8 cellular contexts compared by ENCODE assay signal in genomic region chr12:31958601-31959000, GRCh38. TPM values are rescaled to one million over a fixed set of nuclear protein-coding genes. Genes with fewer than 3 reads are reported as not detected.
DNase-seq lines count a peak whose midpoint lies in the region; ATAC-seq and TF ChIP-seq lines count a peak whose summit lies in the region.

No MANE protein-coding gene starts in this region.

- peak overlapping the region; percentile 91 to 98 (median 94) for H3K27ac ChIP-seq in Peyer's patch
- H3K27ac ChIP-seq in esophagus squamous epithelium, result peak overlapping the region; percentile 90 to 97 (median 94)
- H3K27ac ChIP-seq in psoas muscle, result peak overlapping the region; percentile 87

- H3K4me3 ChIP-seq in GM12875 (ENCODE audit: low read depth, low read length) (peak overlapping the region; percentile 59), Peyer's patch (peak overlapping the region; percentile 68 to 90 (median 77)), esophagus squamous epithelium (peak overlapping the region; percentile 42 to 86 (median 74)), psoas muscle (peak overlapping the region; percentile 74)

- H3K4me1 ChIP-seq in Peyer's patch, result peaks cover 0 to 28% (median 3%) of the 10 kb centered on the region in 4 donors
- H3K4me1 ChIP-seq in esophagus squamous epithelium, result peaks cover 14 to 50% (median 19%) of the 10 kb centered on the region in 3 donors
- peaks cover 24% of the 10 kb centered on the region for H3K4me1 ChIP-seq in psoas muscle

- ATAC-seq in psoas muscle (no peak), HG03045 (IDR thresholded peaks at IDR 0.05; ENCODE audit: unreplicated experiment) (no peak), GM18873 (IDR thresholded peaks at IDR 0.05; ENCODE audit: low FRiP score, unreplicated experiment) (no peak)

- intact Hi-C loops in esophagus squamous epithelium (cut with DNase I) (no loop called here), psoas muscle (cut with DNase I) (loop anchor here (5.0 to 10.0 kb wide), 2 partner anchors 296 to 304 kb away; partner anchors contain the start of gene ETFBKMT (in 1 of the 2))

- DNase-seq in Peyer's patch (no peak), esophagus squamous epithelium (lab: John Stamatoyannopoulos, UW) (no peak), psoas muscle (no peak), germinal center (ENCODE audit: low spot score) (no peak), pons (ENCODE audit: low spot score) (no peak)

- no peak for TF ChIP-seq POLR2A in Peyer's patch (IDR thresholded peaks at IDR 0.05)
- TF ChIP-seq POLR2A in esophagus squamous epithelium (IDR thresholded peaks at IDR 0.05), result no peak

- 7 to 16% methylated on average over 7 of the region's 7 CpGs for WGBS in esophagus squamous epithelium, 2 donors
- WGBS in psoas muscle, 3 donors, result 12 to 21% (median 15%) methylated on average over 7 of the region's 7 CpGs

- H3K36me3 ChIP-seq in Peyer's patch (peaks cover 0 to 11% (median 0%) of the 10 kb centered on the region in 3 donors), esophagus squamous epithelium (peaks cover 0 to 25% (median 0%) of the 10 kb centered on the region in 3 donors), psoas muscle (ENCODE audit: insufficient read depth in 1 of 2, low read depth in 1 of 2) (peaks cover 3 to 17% of the 10 kb centered on the region in 2 donors)

- no peaks in the 10 kb centered on the region for H3K27me3 ChIP-seq in Peyer's patch
- no peaks in the 10 kb centered on the region for H3K27me3 ChIP-seq in esophagus squamous epithelium
- no peaks in the 10 kb centered on the region for H3K27me3 ChIP-seq in psoas muscle (ENCODE audit: insufficient read depth in 3 of 3, low read length in 2 of 3)

- H3K9me3 ChIP-seq in Peyer's patch (no peaks in the 10 kb centered on the region), esophagus squamous epithelium (no peaks in the 10 kb centered on the region), psoas muscle (no peaks in the 10 kb centered on the region)

- no peak for TF ChIP-seq CTCF in GM12875 (IDR thresholded peaks at IDR 0.05; ENCODE audit: borderline replicate concordance, insufficient read depth, low read depth, low read length)
- no peak for TF ChIP-seq CTCF in Peyer's patch (IDR thresholded peaks at IDR 0.05)
- no peak for TF ChIP-seq CTCF in esophagus squamous epithelium (IDR thresholded peaks at IDR 0.05)
- no peak for TF ChIP-seq CTCF in psoas muscle (IDR thresholded peaks at IDR 0.05)

RNA-seq across cellular contexts. Expression of gene RESF1, which starts 0.6 kb away (rescaled TPM):
- 100 to 1,000 TPM in 3 of 4 donors, 10 to 100 TPM in 1; 91.8 to 287 (median 137) TPM for total RNA-seq in Peyer's patch
- 10 to 100 TPM; 25.5 to 54.2 (median 38.7) TPM for total RNA-seq in esophagus squamous epithelium
- 10 to 100 TPM; 11.9 to 18.4 (median 14.2) TPM for total RNA-seq in psoas muscle
- polyA plus RNA-seq in psoas muscle, result 10 to 100 TPM in 1 of 3 donors, 1 to 10 TPM in 2; 6.0 to 17.8 (median 7.1) TPM
